In genomic region chr3:165125836-165126235, GRCh38 we compare ENCODE assay signal across 30 cellular contexts. TPM values are rescaled to one million over a fixed set of nuclear protein-coding genes. Genes with fewer than 3 reads are reported as not detected.
"Had no signal": no experiment of that assay in that cellular context is flagged by ENCODE, and none has a peak within 500 bp of the region (broad histone marks: within the 10 kb centered on the region; RNA-seq: fewer than 3 reads in every experiment).

No MANE protein-coding gene starts in this region.

- H3K36me3 Mint-ChIP-seq: activated naive CD4-positive, alpha-beta T cell treated with anti-CD3 and anti-CD28 coated beads, Interleukin-2, amount 10 ng/mL, durations not matched to agents 7 days and 5 days; activated naive CD8-positive, alpha-beta T cell treated with anti-CD3 and anti-CD28 coated beads for 36 hours had no signal

- H3K4me1 Mint-ChIP-seq: activated CD4-positive, alpha-beta memory T cell treated with anti-CD3 and anti-CD28 coated beads, Interleukin-2, amount 10 ng/mL, durations not matched to agents 7 days and 5 days; activated CD4-positive, alpha-beta T cell treated with anti-CD3 and anti-CD28 coated beads for 36 hours; activated naive CD4-positive, alpha-beta T cell treated with anti-CD3 and anti-CD28 coated beads, Interleukin-2, amount 10 ng/mL, durations not matched to agents 7 days and 5 days; activated naive CD8-positive, alpha-beta T cell treated with anti-CD3 and anti-CD28 coated beads for 36 hours; central memory CD8-positive, alpha-beta T cell had no signal

- H3K4me3 Mint-ChIP-seq: activated CD4-positive, alpha-beta memory T cell treated with anti-CD3 and anti-CD28 coated beads, Interleukin-2, amount 10 ng/mL, durations not matched to agents 7 days and 5 days; activated CD4-positive, alpha-beta T cell treated with anti-CD3 and anti-CD28 coated beads for 36 hours; activated naive CD4-positive, alpha-beta T cell treated with anti-CD3 and anti-CD28 coated beads, Interleukin-2, amount 10 ng/mL, durations not matched to agents 7 days and 5 days; activated naive CD8-positive, alpha-beta T cell treated with anti-CD3 and anti-CD28 coated beads for 36 hours; activated T-cell treated with anti-CD3 and anti-CD28 coated beads, Interleukin-2, amount 50 U/mL, for 72 hours; central memory CD8-positive, alpha-beta T cell had no signal

- ATAC-seq: activated CD4-positive, alpha-beta T cell treated with anti-CD3 and anti-CD28 coated beads for 36 hours; activated T-cell treated with anti-CD3 and anti-CD28 coated beads, Interleukin-2, amount 50 U/mL, for 72 hours; body of pancreas; Panc1; Right ventricle myocardium inferior had no signal

- H3K27me3 Mint-ChIP-seq: activated CD4-positive, alpha-beta memory T cell treated with anti-CD3 and anti-CD28 coated beads, Interleukin-2, amount 10 ng/mL, durations not matched to agents 7 days and 5 days; activated CD4-positive, alpha-beta T cell treated with anti-CD3 and anti-CD28 coated beads for 36 hours; activated naive CD4-positive, alpha-beta T cell treated with anti-CD3 and anti-CD28 coated beads, Interleukin-2, amount 10 ng/mL, durations not matched to agents 7 days and 5 days; activated naive CD8-positive, alpha-beta T cell treated with anti-CD3 and anti-CD28 coated beads for 36 hours; central memory CD8-positive, alpha-beta T cell had no signal

- H3K36me3 ChIP-seq: ascending aorta had no signal

- DNase-seq: activated CD4-positive, alpha-beta memory T cell treated with anti-CD3 and anti-CD28 coated beads, Interleukin-2, amount 10 ng/mL, durations not matched to agents 7 days and 5 days; activated CD4-positive, alpha-beta T cell treated with anti-CD3 and anti-CD28 coated beads for 36 hours; activated CD4-positive, alpha-beta T cell treated with anti-CD3 and anti-CD28 coated beads, Interleukin-2, amount 50 U/mL, for 1 hour; activated CD8-positive, alpha-beta memory T cell treated with anti-CD3 and anti-CD28 coated beads, Interleukin-2, amount 50 U/mL, for 4 hours; activated gamma-delta T cell treated with Interleukin-2 at 50 U/mL for 16 hours; activated naive CD4-positive, alpha-beta T cell treated with anti-CD3 and anti-CD28 coated beads, Interleukin-2, amount 10 ng/mL, durations not matched to agents 7 days and 5 days; activated naive CD8-positive, alpha-beta T cell treated with anti-CD3 and anti-CD28 coated beads for 36 hours; activated T-cell treated with anti-CD3 and anti-CD28 coated beads, Interleukin-2, amount 50 U/mL, for 72 hours; body of pancreas; Kasumi-1; NCI-H1105 treated with DMSO at 0.1 percent for 48 hours; NCI-H1436 treated with DMSO at 0.1 percent for 48 hours; NCI-H187; NCI-H2081 treated with DMSO at 0.1 percent for 48 hours; NCI-H2171 treated with DMSO at 0.1 percent for 48 hours; NCI-H226; NCI-H526; NCI-H82; NK-92 treated with Interleukin-12 subunit alpha and Interleukin-12 subunit beta, amount 100 ng/mL, for 24 hours; OCI-M1; RPMI8226; T-helper 1 cell had no signal

- H3K27me3 ChIP-seq: ascending aorta, body of pancreas had no signal

- H3K27ac Mint-ChIP-seq: activated CD4-positive, alpha-beta memory T cell treated with anti-CD3 and anti-CD28 coated beads, Interleukin-2, amount 10 ng/mL, durations not matched to agents 7 days and 5 days; activated CD4-positive, alpha-beta T cell treated with anti-CD3 and anti-CD28 coated beads for 36 hours; activated naive CD4-positive, alpha-beta T cell treated with anti-CD3 and anti-CD28 coated beads, Interleukin-2, amount 10 ng/mL, durations not matched to agents 7 days and 5 days; activated naive CD8-positive, alpha-beta T cell treated with anti-CD3 and anti-CD28 coated beads for 36 hours; activated T-cell treated with anti-CD3 and anti-CD28 coated beads, Interleukin-2, amount 50 U/mL, for 72 hours; activated T-helper 2 cell treated with anti-CD3 and anti-CD28 coated beads, Interferon-gamma antibody, Interleukin-2, Interleukin-4, amounts not matched to agents 10 μg/mL and 5 μg/mL and 100 μg/mL, durations not matched to agents 14 hours and 24 hours and 36 hours had no signal

- H3K4me3 ChIP-seq: ascending aorta, body of pancreas, SK-N-MC had no signal

RNA-seq across cellular contexts. Expression of gene SI, which starts 47.5 kb away (rescaled TPM):
- total RNA-seq: activated CD4-positive, alpha-beta memory T cell treated with anti-CD3 and anti-CD28 coated beads, Interleukin-2, amount 10 ng/mL, durations not matched to agents 7 days and 5 days; activated CD4-positive, alpha-beta T cell treated with anti-CD3 and anti-CD28 coated beads for 36 hours; activated naive CD8-positive, alpha-beta T cell treated with anti-CD3 and anti-CD28 coated beads for 36 hours; activated T-cell treated with anti-CD3 and anti-CD28 coated beads, Interleukin-2, amount 50 U/mL, for 72 hours; activated T-helper 2 cell treated with anti-CD3 and anti-CD28 coated beads, Interferon-gamma antibody, Interleukin-2, Interleukin-4, amounts not matched to agents 10 μg/mL and 5 μg/mL and 100 μg/mL, durations not matched to agents 14 hours and 24 hours and 36 hours; ascending aorta; body of pancreas; NCI-H460; Right ventricle myocardium inferior; T-helper 2 cell treated with Interferon-gamma antibody and Interleukin-4, amounts not matched to agents 100 ng/mL and 5 ng/mL, for 36 hours had no signal
